Comparison of ENCODE assay signal across 26 cellular contexts in genomic region chr12:98990648-98991047, GRCh38.
DNase-seq lines count a peak whose midpoint lies in the region; ATAC-seq, FAIRE-seq and TF ChIP-seq lines count a peak whose summit lies in the region.
"Had no signal": no experiment of that assay in that cellular context is flagged by ENCODE, and none has a peak within 500 bp of the region (broad histone marks: within the 10 kb centered on the region; RNA-seq: fewer than 3 reads in every experiment).

No MANE protein-coding gene starts in this region.

- H3K4me1 ChIP-seq in neural progenitor cell = no peaks in the 10 kb centered on the region

- TF ChIP-seq POLR2A in H54 (IDR thresholded peaks at IDR 0.05; ENCODE audit: low read depth, low read length) = no peak

- no peaks in the 10 kb centered on the region for H3K36me3 ChIP-seq in neural progenitor cell

- H3K4me3 Mint-ChIP-seq in neural progenitor cell = no peak overlapping the region
- H3K4me3 Mint-ChIP-seq: CD4-positive, CD25-positive, alpha-beta regulatory T cell; IgD-negative memory B cell; T-helper 2 cell treated with Interferon-gamma antibody and Interleukin-4, amounts not matched to agents 5 μg/mL and 100 μg/mL, for 36 hours had no signal

- H3K27me3 ChIP-seq in neural progenitor cell = no peaks in the 10 kb centered on the region

- no peaks in the 10 kb centered on the region for H3K36me3 Mint-ChIP-seq in neural progenitor cell
- H3K36me3 Mint-ChIP-seq: CD4-positive, CD25-positive, alpha-beta regulatory T cell; IgD-negative memory B cell had no signal

- no peak for ATAC-seq in HG03175 (IDR thresholded peaks at IDR 0.05; ENCODE audit: unreplicated experiment)
- ATAC-seq: HCT116 had no signal

- H3K9me3 Mint-ChIP-seq in neural progenitor cell = peaks cover 4% of the 10 kb centered on the region
- H3K9me3 Mint-ChIP-seq: T-helper 2 cell treated with Interferon-gamma antibody and Interleukin-4, amounts not matched to agents 5 μg/mL and 100 μg/mL, for 36 hours had no signal

- H3K4me3 ChIP-seq in epithelial cell of esophagus (ENCODE audit: low read length) = no peak overlapping the region
- no peak overlapping the region for H3K4me3 ChIP-seq in neural progenitor cell

- H2AFZ ChIP-seq in neural progenitor cell (replicated peaks) = no peak overlapping the region

- H3K4me1 Mint-ChIP-seq in neural progenitor cell = peaks cover 3% of the 10 kb centered on the region
- H3K4me1 Mint-ChIP-seq: CD4-positive, CD25-positive, alpha-beta regulatory T cell; IgD-negative memory B cell had no signal

- DNase-seq in NCI-H2171 treated with DMSO at 0.1 percent for 48 hours (lab: John Stamatoyannopoulos, UW) (peak; percentile 19), NCI-H2171 (lab: John Stamatoyannopoulos, UW) (no peak), DMS53 treated with DMSO at 0.1 percent for 48 hours (lab: John Stamatoyannopoulos, UW; ENCODE audit: unreplicated experiment) (peak; percentile 99), NCI-H345 treated with DMSO at 0.1 percent for 48 hours (lab: John Stamatoyannopoulos, UW; ENCODE audit: unreplicated experiment) (peak; percentile 70), epithelial cell of esophagus (ENCODE audit: low read depth) (peak; percentile 14), neural progenitor cell (ENCODE audit: low spot score) (no peak), H54 (ENCODE audit: insufficient read length, low spot score) (no peak)
- DNase-seq: CD4-positive, CD25-positive, alpha-beta regulatory T cell; GF-D8; NCI-H1092; NCI-H1436 treated with DMSO at 0.1 percent for 48 hours; NCI-H187 treated with DMSO at 0.1 percent for 48 hours; NCI-H2107; NCI-H446; Right ventricle myocardium superior; RPMI8226; T-helper 1 cell had no signal

- FAIRE-seq in H54 (lab: Jason Lieb, UNC) = no peak
- FAIRE-seq: D721Med, GM12891, H1 had no signal

- no peak overlapping the region for H3K27ac Mint-ChIP-seq in neural progenitor cell
- H3K27ac Mint-ChIP-seq: CD4-positive, CD25-positive, alpha-beta regulatory T cell; IgD-negative memory B cell; T-helper 2 cell treated with Interferon-gamma antibody and Interleukin-4, amounts not matched to agents 5 μg/mL and 100 μg/mL, for 36 hours had no signal

- H3F3A ChIP-seq in neural progenitor cell (ENCODE audit: low read depth) = no peaks in the 10 kb centered on the region

- TF ChIP-seq CTCF in epithelial cell of esophagus (IDR thresholded peaks at IDR 0.05; ENCODE audit: insufficient read depth, low read depth, low read length, missing control alignments) = no peak
- no peak for TF ChIP-seq CTCF in neural progenitor cell (IDR thresholded peaks at IDR 0.05)

- H3K9me3 ChIP-seq in neural progenitor cell (ENCODE audit: low read depth) = no peaks in the 10 kb centered on the region

- H3K27ac ChIP-seq in neural progenitor cell = no peak overlapping the region
- H3K27ac ChIP-seq: HL-60, KMS-11 had no signal

- no peaks in the 10 kb centered on the region for H4K20me1 ChIP-seq in neural progenitor cell (ENCODE audit: low read depth)

- H3K79me2 ChIP-seq in neural progenitor cell (ENCODE audit: low read depth) = no peaks in the 10 kb centered on the region

- H3K27me3 Mint-ChIP-seq in neural progenitor cell (ENCODE audit: insufficient read depth, low read depth) = no peaks in the 10 kb centered on the region
- H3K27me3 Mint-ChIP-seq: IgD-negative memory B cell had no signal

- H3K9ac ChIP-seq in neural progenitor cell = no peak overlapping the region
- H3K9ac ChIP-seq: KMS-11 had no signal

- H3K4me2 ChIP-seq in neural progenitor cell = no peak overlapping the region
- H3K4me2 ChIP-seq: KMS-11 had no signal

Comparison
In these comparisons a context has a peak if more than half of its experiments do, and no peak if none do; other contexts are left out.
1. DNase-seq: peak in NCI-H2171 treated with DMSO at 0.1 percent for 48 hours (single experiment), DMS53 treated with DMSO at 0.1 percent for 48 hours (single experiment), NCI-H345 treated with DMSO at 0.1 percent for 48 hours (single experiment) and epithelial cell of esophagus (single experiment); none in NCI-H2171 (single experiment), neural progenitor cell (single experiment) and H54 (single experiment).